26 cellular contexts compared by ENCODE assay signal in genomic region chr20:46276531-46276930, GRCh38. TPM values are rescaled to one million over a fixed set of nuclear protein-coding genes. Genes with fewer than 3 reads are reported as not detected.
"Had no signal": no experiment of that assay in that cellular context is flagged by ENCODE, and none has a peak within 500 bp of the region (broad histone marks: within the 10 kb centered on the region; RNA-seq: fewer than 3 reads in every experiment).

No MANE protein-coding gene starts in this region.

- H3K4me1 ChIP-seq: esophagus squamous epithelium, sigmoid colon, testis, transverse colon had no signal

- H3K9me3 ChIP-seq: mucosa of descending colon, neutrophil, testis, transverse colon had no signal

- H3K4me3 ChIP-seq: coronary artery, esophagus squamous epithelium, mucosa of descending colon, sigmoid colon, skin epidermis, testis, transverse colon had no signal

- H3K27ac ChIP-seq: coronary artery, epithelial cell of prostate, esophagus squamous epithelium, neutrophil, sigmoid colon, skin epidermis, testis, transverse colon had no signal

- DNase-seq: effector CD4-positive, alpha-beta T cell; esophagus squamous epithelium; foreskin fibroblast; head of caudate nucleus; hypothalamus; kidney glomerular epithelial cell; mucosa of descending colon; naive thymus-derived CD8-positive, alpha-beta T cell; posterior cingulate gyrus; sigmoid colon; stimulated activated CD4-positive, alpha-beta T cell treated with anti-CD3 and anti-CD28 coated beads, Interleukin-2, amount 100 ng/mL, for 24 hours; stimulated activated CD4-positive, alpha-beta T cell treated with anti-CD3 and anti-CD28 coated beads, Interleukin-4, amount 100 ng/mL, for 4 hours; stimulated activated naive B cell treated with anti-CD40 and anti-IgM and Interleukin-4, amounts not matched to agents 10 μg/mL and 1 μg/mL and 100 μg/mL, for 72 hours; stimulated activated naive CD8-positive, alpha-beta T cell treated with anti-CD3 and anti-CD28 coated beads, Interleukin-15, amount 100 ng/mL, for 72 hours; testis; transverse colon had no signal

- ATAC-seq: left lobe of liver; mucosa of descending colon; naive thymus-derived CD8-positive, alpha-beta T cell; stimulated activated naive B cell treated with anti-CD40 and anti-IgM and Interleukin-4, amounts not matched to agents 10 μg/mL and 1 μg/mL and 100 μg/mL, for 72 hours; stimulated activated naive CD8-positive, alpha-beta T cell treated with anti-CD3 and anti-CD28 coated beads, Interleukin-15, amount 100 ng/mL, for 72 hours had no signal

- H3K36me3 ChIP-seq: esophagus squamous epithelium, neutrophil, sigmoid colon, transverse colon had no signal

- H3K27me3 ChIP-seq: testis had no signal

- FAIRE-seq: endometrium, islet of Langerhans had no signal

RNA-seq across cellular contexts. Expression of gene CDH22, which starts 31.8 kb away (rescaled TPM):
- total RNA-seq: naive thymus-derived CD8-positive, alpha-beta T cell; osteocyte; pulmonary artery endothelial cell; subcutaneous adipose tissue; transverse colon had no signal
- polyA plus RNA-seq: naive thymus-derived CD8-positive, alpha-beta T cell had no signal
